Comparison of ENCODE assay signal across 12 cellular contexts in genomic region chr20:63433756-63434531, GRCh38. TPM values are rescaled to one million over a fixed set of nuclear protein-coding genes. Genes with fewer than 3 reads are reported as not detected.
DNase-seq lines count a peak whose midpoint lies in the region; ATAC-seq and TF ChIP-seq lines count a peak whose summit lies in the region.
"Had no signal": no experiment of that assay in that cellular context is flagged by ENCODE, and none has a peak within 500 bp of the region (broad histone marks: within the 10 kb centered on the region; RNA-seq: fewer than 3 reads in every experiment).

No MANE protein-coding gene starts in this region.

- H3K4me3 Mint-ChIP-seq in activated naive CD4-positive, alpha-beta T cell treated with anti-CD3 and anti-CD28 coated beads, Interleukin-2, amount 50 U/mL, for 24 hours, result no peak overlapping the region
- peak overlapping the region in 8 of 10 donors; percentile 3 to 85 (median 64) for H3K4me3 Mint-ChIP-seq in naive thymus-derived CD8-positive, alpha-beta T cell

- H3K9me3 Mint-ChIP-seq in activated naive CD4-positive, alpha-beta T cell treated with anti-CD3 and anti-CD28 coated beads, Interleukin-2, amount 50 U/mL, for 24 hours, result no peaks in the 10 kb centered on the region
- H3K9me3 Mint-ChIP-seq in naive thymus-derived CD8-positive, alpha-beta T cell, result no peaks in the 10 kb centered on the region

- ATAC-seq in GM21360 (IDR thresholded peaks at IDR 0.05; ENCODE audit: unreplicated experiment), result peak; percentile 16
- peak; percentile 67 to 73 for ATAC-seq in naive thymus-derived CD8-positive, alpha-beta T cell
- no peak for ATAC-seq in HG02763 (IDR thresholded peaks at IDR 0.05; ENCODE audit: unreplicated experiment)

- POLR2A ChIA-PET in naive thymus-derived CD8-positive, alpha-beta T cell (lab: Charles Lee), result interaction anchor here (1.4 kb wide), 1 partner anchor 87 kb away, joined by 4 read pairs; the partner anchor contains the start of gene PPDPF

- H3K27me3 Mint-ChIP-seq in activated naive CD4-positive, alpha-beta T cell treated with anti-CD3 and anti-CD28 coated beads, Interleukin-2, amount 50 U/mL, for 24 hours, result no peaks in the 10 kb centered on the region
- H3K27me3 Mint-ChIP-seq in naive thymus-derived CD8-positive, alpha-beta T cell, result peaks cover 0 to 3% (median 0%) of the 10 kb centered on the region in 5 donors

- no peak for DNase-seq in activated naive CD4-positive, alpha-beta T cell treated with Interleukin-2 at 50 U/mL for 16 hours
- DNase-seq in UCSD-AML1 (lab: John Stamatoyannopoulos, UW; ENCODE audit: unreplicated experiment) (peak; percentile 51), GM10266 (ENCODE audit: extremely low spot score) (no peak)
- DNase-seq in naive thymus-derived CD8-positive, alpha-beta T cell, result peak in 5 of 10 donors; percentile 29 to 39 (median 32)
- no peak for DNase-seq in activated CD4-positive, CD25-positive, alpha-beta regulatory T cell (lab: John Stamatoyannopoulos, UW)
- DNase-seq: NCI-H446 treated with DMSO at 0.1 percent for 48 hours had no signal

- TF ChIP-seq CTCF in GM10266 (IDR thresholded peaks at IDR 0.05; ENCODE audit: control insufficient read depth, insufficient read depth, low read depth, missing control alignments), result no peak

- H3K4me1 Mint-ChIP-seq in activated naive CD4-positive, alpha-beta T cell treated with anti-CD3 and anti-CD28 coated beads, Interleukin-2, amount 50 U/mL, for 24 hours, result peaks cover 12% of the 10 kb centered on the region
- peaks cover 7 to 17% (median 9%) of the 10 kb centered on the region in 4 donors for H3K4me1 Mint-ChIP-seq in naive thymus-derived CD8-positive, alpha-beta T cell

- peak overlapping the region; percentile 11 for H3K27ac Mint-ChIP-seq in activated naive CD4-positive, alpha-beta T cell treated with anti-CD3 and anti-CD28 coated beads, Interleukin-2, amount 50 U/mL, for 24 hours
- peak overlapping the region; percentile 54 to 97 (median 80) for H3K27ac Mint-ChIP-seq in naive thymus-derived CD8-positive, alpha-beta T cell

- no peaks in the 10 kb centered on the region for H3K36me3 Mint-ChIP-seq in activated naive CD4-positive, alpha-beta T cell treated with anti-CD3 and anti-CD28 coated beads, Interleukin-2, amount 50 U/mL, for 24 hours
- no peaks in the 10 kb centered on the region for H3K36me3 Mint-ChIP-seq in naive thymus-derived CD8-positive, alpha-beta T cell
- H3K36me3 Mint-ChIP-seq: naive B cell had no signal

RNA-seq across cellular contexts. Expression of gene KCNQ2, which starts 38.5 kb away (rescaled TPM):
- under 1 TPM; 0.30 to 0.49 TPM for total RNA-seq in naive thymus-derived CD8-positive, alpha-beta T cell
- not detected for polyA plus RNA-seq in naive thymus-derived CD8-positive, alpha-beta T cell
- total RNA-seq: lower leg skin, SJCRH30 had no signal
